In genomic region chr13:30394798-30395191, GRCh38 we compare ENCODE assay signal across 8 cellular contexts. TPM values are rescaled to one million over a fixed set of nuclear protein-coding genes. Genes with fewer than 3 reads are reported as not detected.
DNase-seq lines count a peak whose midpoint lies in the region; ATAC-seq and TF ChIP-seq lines count a peak whose summit lies in the region.

No MANE protein-coding gene starts in this region.

- no peaks in the 10 kb centered on the region for H3K9me3 ChIP-seq in vagina

- no peaks in the 10 kb centered on the region for H3K27me3 ChIP-seq in vagina

- peaks cover 24% of the 10 kb centered on the region for H3K27me3 Mint-ChIP-seq in mesothelial cell of epicardium (ENCODE audit: low read depth)

- peak overlapping the region; percentile 94 for H3K27ac ChIP-seq in vagina

- peak; percentile 70 for ATAC-seq in GM21717 (IDR thresholded peaks at IDR 0.05; ENCODE audit: unreplicated experiment)

- no peaks in the 10 kb centered on the region for H3K36me3 Mint-ChIP-seq in mesothelial cell of epicardium

- no peaks in the 10 kb centered on the region for H3K9me3 Mint-ChIP-seq in mesothelial cell of epicardium

- TF ChIP-seq POLR2A in vagina (IDR thresholded peaks at IDR 0.05), result no peak

- peaks cover 21% of the 10 kb centered on the region for H3K4me1 ChIP-seq in vagina

- TF ChIP-seq CTCF in LNCaP clone FGC (IDR thresholded peaks at IDR 0.05; ENCODE audit: control insufficient read depth, extremely low read depth, insufficient read depth) (no peak), cardiac fibroblast (IDR thresholded peaks at IDR 0.05; ENCODE audit: low read depth, low read length) (no peak), mesothelial cell of epicardium (IDR thresholded peaks at IDR 0.05; ENCODE audit: unreplicated experiment) (no peak), vagina (IDR thresholded peaks at IDR 0.05) (no peak)

- intact Hi-C loops in vagina (cut with DNase I), result loop anchor here (5.0 to 10.0 kb wide), 2 partner anchors 50 to 283 kb away; no protein-coding TSS in a partner anchor

- peaks cover 14% of the 10 kb centered on the region for H3K4me1 Mint-ChIP-seq in mesothelial cell of epicardium

- peak overlapping the region; percentile 65 for H3K27ac Mint-ChIP-seq in mesothelial cell of epicardium

- DNase-seq in ELR (ENCODE audit: low read depth), result peak; percentile 24
- no peak for DNase-seq in LNCaP clone FGC (ENCODE audit: low read depth)
- DNase-seq in cardiac fibroblast (ENCODE audit: low read depth in 2 of 2), result peak in 1 of 2 donors; percentile 24
- DNase-seq in mesothelial cell of epicardium (ENCODE audit: low spot score in 2 of 2, unreplicated experiment in 2 of 2), result no peak
- no peak for DNase-seq in vagina (ENCODE audit: extremely low spot score in 2 of 2)
- DNase-seq in NCI-H128 (lab: John Stamatoyannopoulos, UW; ENCODE audit: unreplicated experiment), result no peak
- no peak for DNase-seq in GDM1 (lab: John Stamatoyannopoulos, UW)

- no peaks in the 10 kb centered on the region for H3K36me3 ChIP-seq in vagina

- H3K4me3 ChIP-seq in LNCaP clone FGC (ENCODE audit: low read depth, low read length), result peak overlapping the region; percentile 56
- peak overlapping the region; percentile 57 to 59 for H3K4me3 ChIP-seq in cardiac fibroblast (replicated peaks in 1 of 2; ENCODE audit: low read depth in 2 of 2, low read length in 2 of 2)
- peak overlapping the region; percentile 45 to 62 for H3K4me3 ChIP-seq in vagina

- H3K4me3 Mint-ChIP-seq in mesothelial cell of epicardium, result peak overlapping the region; percentile 76

RNA-seq across cellular contexts. Expression of gene UBE2L5, which starts 27.5 kb away (rescaled TPM):
- total RNA-seq in mesothelial cell of epicardium (0.20 TPM in 1 of 3 replicates, not detected in the others), vagina (not detected)
